16 cellular contexts compared by ENCODE assay signal in the genomic region with DNA sequence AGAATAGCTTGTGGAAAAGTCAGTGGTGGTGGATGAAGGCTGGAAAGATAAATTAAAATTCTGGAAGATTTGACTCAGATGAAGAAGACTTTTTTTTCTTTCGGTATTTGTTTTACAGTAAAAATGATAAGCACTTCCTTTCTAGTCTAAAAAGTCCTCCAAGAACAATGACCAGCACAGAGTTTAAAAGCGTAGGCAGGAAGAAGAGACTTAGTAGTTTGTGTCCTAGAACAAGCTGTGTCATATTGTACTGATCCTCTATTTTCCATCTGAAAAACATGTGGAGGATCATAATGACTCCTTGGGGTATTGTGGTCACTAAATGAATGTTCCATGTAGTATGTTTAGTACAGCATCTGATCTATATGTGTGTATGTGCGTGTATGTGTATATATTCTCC.
"Had no signal": no experiment of that assay in that cellular context is flagged by ENCODE, and none has a peak within 500 bp of the region (broad histone marks: within the 10 kb centered on the region; RNA-seq: fewer than 3 reads in every experiment).

No MANE protein-coding gene starts in this region.

- H3K9me3 ChIP-seq: MG63, SK-N-SH had no signal

- H3K4me3 ChIP-seq: MG63 had no signal

- H3K4me2 ChIP-seq: SK-N-SH had no signal

- DNase-seq: KBM-7, MG63, NCI-H1092, NCI-H1105 treated with DMSO at 0.1 percent for 48 hours, NCI-H1417 treated with DMSO at 0.1 percent for 48 hours, NCI-H1694 treated with DMSO at 0.1 percent for 48 hours, NCI-H1930, NCI-H2081, NCI-H2107, NCI-H2227 treated with DMSO at 0.1 percent for 48 hours, NCI-H524, NCI-H526 treated with DMSO at 0.1 percent for 48 hours, NCI-H748 treated with DMSO at 0.1 percent for 48 hours, RPMI8226, SHP77, SK-N-SH had no signal

- H3K36me3 ChIP-seq: MG63 had no signal

- H3K9ac ChIP-seq: SK-N-SH had no signal

- H3K27me3 ChIP-seq: MG63 had no signal
